1 cellular context compared by ENCODE assay signal in the genomic region with DNA sequence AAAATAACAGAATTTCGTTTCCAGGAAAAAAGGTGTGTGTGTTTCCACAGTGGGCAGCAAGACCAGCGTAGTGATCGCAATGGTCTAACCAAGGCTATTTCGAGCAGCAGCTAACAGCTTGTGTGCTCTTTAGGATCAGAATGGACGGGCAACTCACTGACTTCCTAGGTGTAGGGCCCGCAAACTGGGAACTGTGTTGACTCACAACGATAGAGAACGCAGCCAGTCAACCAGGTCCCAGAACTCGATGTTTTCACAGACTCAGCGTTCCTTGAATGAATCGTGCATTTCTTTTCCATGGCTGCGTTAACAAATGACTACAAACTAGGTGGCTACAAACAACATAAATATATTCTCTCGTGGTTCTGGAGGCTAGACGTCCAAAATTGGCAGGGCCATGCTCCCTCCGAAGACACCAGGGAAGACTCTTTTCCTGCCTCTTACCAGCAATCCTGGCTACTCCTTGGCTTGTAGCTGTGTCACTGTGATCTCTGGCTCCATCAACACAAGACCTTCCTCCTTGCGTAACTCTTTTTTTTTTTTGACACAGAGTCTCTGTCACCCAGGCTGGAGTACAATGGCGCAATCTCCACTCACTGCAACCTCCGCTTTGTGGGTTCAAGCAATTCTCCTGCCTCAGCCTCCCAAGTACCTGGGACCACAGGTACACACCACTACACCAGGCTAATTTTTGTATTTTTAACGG.
A peak's percentile ranks its signal among the peaks of the same experiment; 100 is the strongest.
TF ChIP-seq lines count a peak whose summit lies in the region.

No MANE protein-coding gene starts in this region.

TF ChIP-seq in K562, 482 proteins besides CTCF, POLR2A, EP300 and RAD21:
- TF ChIP-seq RNF2 (IDR thresholded peaks at IDR 0.05) (0 out of 2 replicates have a peak, but pooled peaks have one; percentile 23), ETS2 (tag; IDR thresholded peaks at IDR 0.05; ENCODE audit: borderline replicate concordance, poor library complexity, severe bottlenecking) (no peak), RFX7 (CRISPR knock-in tag; IDR thresholded peaks at IDR 0.05) (no peak), SMARCA4 (IDR thresholded peaks at IDR 0.05) (no peak), IRF9 (tag; IDR thresholded peaks at IDR 0.05) (0 out of 2 replicates have a peak, but pooled peaks have one; percentile 17), CEBPB (tag; IDR thresholded peaks at IDR 0.05) (peak; percentile 83), CEBPG (CRISPR knock-in tag; IDR thresholded peaks at IDR 0.05) (no peak), CEBPG (tag; conservative IDR thresholded peaks at IDR 0.05 in 1 of 2, IDR thresholded peaks at IDR 0.05 in 1 of 2) (peak; percentile 74), C11orf30 (IDR thresholded peaks at IDR 0.05; ENCODE audit: low read depth) (0 out of 2 replicates have a peak, but pooled peaks have one; percentile 30), PHB (CRISPR knock-in tag; IDR thresholded peaks at IDR 0.05) (no peak), HLTF (IDR thresholded peaks at IDR 0.05) (no peak)
